7 cellular contexts compared by ENCODE assay signal in genomic region chr3:38370861-38371260, GRCh38.
"Had no signal": no experiment of that assay in that cellular context is flagged by ENCODE, and none has a peak within 500 bp of the region (broad histone marks: within the 10 kb centered on the region; RNA-seq: fewer than 3 reads in every experiment).

No MANE protein-coding gene starts in this region.

- H3K9me3 Mint-ChIP-seq: IgD-negative memory B cell had no signal

- H3K4me3 Mint-ChIP-seq: IgD-negative memory B cell had no signal

- H3K27ac Mint-ChIP-seq: IgD-negative memory B cell had no signal

- H3K27me3 Mint-ChIP-seq: IgD-negative memory B cell had no signal

- FAIRE-seq: HepG2, HTR-8/SVneo, K562 had no signal

- H3K36me3 Mint-ChIP-seq: IgD-negative memory B cell had no signal

- DNase-seq: IMR-90, KBM-7, KG1 had no signal
